ENCODE assay signal across 1 cellular context in the genomic region with DNA sequence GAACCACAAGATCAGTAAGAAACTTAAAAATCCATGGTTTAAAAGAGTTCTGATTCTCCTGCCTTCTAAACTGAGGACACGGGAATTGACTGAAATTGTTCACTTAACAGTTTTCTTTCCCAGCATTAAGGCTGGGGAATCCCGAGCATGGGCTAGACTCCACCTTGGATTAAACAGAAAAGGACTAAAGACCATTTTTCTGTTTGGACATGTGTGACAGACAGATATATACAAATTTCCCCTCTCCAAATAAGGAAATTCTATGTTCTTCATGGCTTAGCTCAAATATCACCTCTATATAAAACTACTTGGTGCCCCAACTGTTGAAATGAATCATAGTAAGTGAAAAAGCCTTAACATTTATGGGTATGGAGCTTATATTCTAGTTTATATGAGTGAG.
A peak's percentile ranks its signal among the peaks of the same experiment; 100 is the strongest.
TF ChIP-seq lines count a peak whose summit lies in the region.

No MANE protein-coding gene starts in this region.

TF ChIP-seq in HepG2, 621 proteins besides CTCF, POLR2A, EP300 and RAD21 (continued from another document):
- TF ChIP-seq, protein P1, sequence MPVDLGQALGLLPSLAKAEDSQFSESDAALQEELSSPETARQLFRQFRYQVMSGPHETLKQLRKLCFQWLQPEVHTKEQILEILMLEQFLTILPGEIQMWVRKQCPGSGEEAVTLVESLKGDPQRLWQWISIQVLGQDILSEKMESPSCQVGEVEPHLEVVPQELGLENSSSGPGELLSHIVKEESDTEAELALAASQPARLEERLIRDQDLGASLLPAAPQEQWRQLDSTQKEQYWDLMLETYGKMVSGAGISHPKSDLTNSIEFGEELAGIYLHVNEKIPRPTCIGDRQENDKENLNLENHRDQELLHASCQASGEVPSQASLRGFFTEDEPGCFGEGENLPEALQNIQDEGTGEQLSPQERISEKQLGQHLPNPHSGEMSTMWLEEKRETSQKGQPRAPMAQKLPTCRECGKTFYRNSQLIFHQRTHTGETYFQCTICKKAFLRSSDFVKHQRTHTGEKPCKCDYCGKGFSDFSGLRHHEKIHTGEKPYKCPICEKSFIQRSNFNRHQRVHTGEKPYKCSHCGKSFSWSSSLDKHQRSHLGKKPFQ (CRISPR knock-in tag; IDR thresholded peaks at IDR 0.05; ENCODE audit: insufficient replicate concordance) = no peak
- TF ChIP-seq, protein P2, sequence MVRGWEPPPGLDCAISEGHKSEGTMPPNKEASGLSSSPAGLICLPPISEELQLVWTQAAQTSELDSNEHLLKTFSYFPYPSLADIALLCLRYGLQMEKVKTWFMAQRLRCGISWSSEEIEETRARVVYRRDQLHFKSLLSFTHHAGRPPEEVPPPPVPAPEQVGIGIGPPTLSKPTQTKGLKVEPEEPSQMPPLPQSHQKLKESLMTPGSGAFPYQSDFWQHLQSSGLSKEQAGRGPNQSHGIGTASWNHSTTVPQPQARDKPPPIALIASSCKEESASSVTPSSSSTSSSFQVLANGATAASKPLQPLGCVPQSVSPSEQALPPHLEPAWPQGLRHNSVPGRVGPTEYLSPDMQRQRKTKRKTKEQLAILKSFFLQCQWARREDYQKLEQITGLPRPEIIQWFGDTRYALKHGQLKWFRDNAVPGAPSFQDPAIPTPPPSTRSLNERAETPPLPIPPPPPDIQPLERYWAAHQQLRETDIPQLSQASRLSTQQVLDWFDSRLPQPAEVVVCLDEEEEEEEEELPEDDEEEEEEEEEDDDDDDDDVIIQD (CRISPR knock-in tag; IDR thresholded peaks at IDR 0.05; ENCODE audit: low read depth) = peak; percentile 35; the same call in 1 of the 2 replicates
- TF ChIP-seq, protein P3, sequence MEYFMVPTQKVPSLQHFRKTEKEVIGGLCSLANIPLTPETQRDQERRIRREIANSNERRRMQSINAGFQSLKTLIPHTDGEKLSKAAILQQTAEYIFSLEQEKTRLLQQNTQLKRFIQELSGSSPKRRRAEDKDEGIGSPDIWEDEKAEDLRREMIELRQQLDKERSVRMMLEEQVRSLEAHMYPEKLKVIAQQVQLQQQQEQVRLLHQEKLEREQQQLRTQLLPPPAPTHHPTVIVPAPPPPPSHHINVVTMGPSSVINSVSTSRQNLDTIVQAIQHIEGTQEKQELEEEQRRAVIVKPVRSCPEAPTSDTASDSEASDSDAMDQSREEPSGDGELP (IDR thresholded peaks at IDR 0.05; ENCODE audit: borderline replicate concordance, low read depth) = no peak
